In the genomic region with DNA sequence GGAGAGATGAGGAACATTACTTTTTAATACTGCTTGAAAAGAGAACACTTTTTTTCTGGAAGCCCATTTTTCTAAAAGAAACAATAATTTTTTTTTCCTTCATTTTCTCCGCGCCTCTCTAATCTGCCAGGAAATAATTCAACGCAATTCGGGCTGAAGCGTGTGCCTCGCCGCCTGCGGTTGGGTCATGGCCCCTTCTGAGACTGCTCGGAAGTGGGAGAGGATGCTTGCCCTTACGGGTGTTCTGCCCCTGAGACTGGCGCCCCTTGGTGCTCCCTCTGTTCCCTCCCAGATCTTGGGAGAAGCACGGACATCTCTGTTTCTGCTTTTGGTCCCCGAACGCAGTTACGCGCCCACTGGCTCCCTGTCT, we compare ENCODE assay signal across 8 cellular contexts. TPM values are rescaled to one million over a fixed set of nuclear protein-coding genes. Genes with fewer than 3 reads are reported as not detected.
A peak's percentile ranks its signal among the peaks of the same experiment; 100 is the strongest.
DNase-seq lines count a peak whose midpoint lies in the region; ATAC-seq, FAIRE-seq and TF ChIP-seq lines count a peak whose summit lies in the region.

No MANE protein-coding gene starts in this region.

- WGBS in pancreas, 2 donors = 61 to 65% methylated on average over 16 of the region's 16 CpGs

- intact Hi-C loops in pancreas (cut with DNase I) = no loop called here

- H3K27ac ChIP-seq in HUES48 (ENCODE audit: low read depth, low read length) (no peak overlapping the region), pancreas (no peak overlapping the region)

- H3K27me3 ChIP-seq in HUES48 (ENCODE audit: control insufficient read depth, insufficient read depth, low read length) (peaks cover 55% of the 10 kb centered on the region), endocrine pancreas (ENCODE audit: control insufficient read depth, insufficient read depth, low read length) (no peaks in the 10 kb centered on the region), pancreas (no peaks in the 10 kb centered on the region)

- H3K9me3 ChIP-seq in HUES48 (ENCODE audit: control insufficient read depth, insufficient read depth, low read length) = 0 out of 2 replicates have a peak, but pooled peaks cover 3% of the 10 kb centered on the region
- H3K9me3 ChIP-seq in endocrine pancreas (ENCODE audit: control insufficient read depth, low read length) = no peaks in the 10 kb centered on the region
- H3K9me3 ChIP-seq in pancreas = no peaks in the 10 kb centered on the region

- H3K36me3 ChIP-seq in HUES48 (ENCODE audit: control insufficient read depth, insufficient read depth, low read length) (no peaks in the 10 kb centered on the region), endocrine pancreas (ENCODE audit: control insufficient read depth, insufficient read depth, low read length) (no peaks in the 10 kb centered on the region), pancreas (no peaks in the 10 kb centered on the region)

- H3K4me1 ChIP-seq in HUES48 (ENCODE audit: control insufficient read depth, insufficient read depth, low read length) = peaks cover 7% of the 10 kb centered on the region
- H3K4me1 ChIP-seq in endocrine pancreas (ENCODE audit: control insufficient read depth, insufficient read depth, low read length) = no peaks in the 10 kb centered on the region
- no peaks in the 10 kb centered on the region for H3K4me1 ChIP-seq in pancreas

- no peak for TF ChIP-seq POLR2A in GM12892 (IDR thresholded peaks at IDR 0.05; ENCODE audit: low read depth, low read length)

- TF ChIP-seq CTCF in pancreas (IDR thresholded peaks at IDR 0.05) = no peak

- H3K4me3 ChIP-seq in HUES48 (ENCODE audit: low read depth, low read length) (peak overlapping the region; percentile 66), endocrine pancreas (ENCODE audit: control insufficient read depth, insufficient read depth, low read length) (peak overlapping the region; percentile 63), pancreas (peak overlapping the region in 3 of 4 donors; percentile 5 to 43 (median 13))

- ATAC-seq in GM18498 (IDR thresholded peaks at IDR 0.05; ENCODE audit: unreplicated experiment) (peak; percentile 7), pancreas (peak in 1 of 4 donors; percentile 8)

- FAIRE-seq in pancreas (lab: Jason Lieb, UNC) (no peak), GM12892 (lab: Jason Lieb, UNC) (no peak)

- no peak overlapping the region for H3K9ac ChIP-seq in HUES48 (ENCODE audit: low read depth, low read length)
- H3K9ac ChIP-seq in endocrine pancreas (ENCODE audit: control insufficient read depth, insufficient read depth, low read length) = peak overlapping the region; percentile 45

- DNase-seq in pancreas (no peak), GM12892 (ENCODE audit: insufficient read length) (no peak), C1 segment of cervical spinal cord (lab: John Stamatoyannopoulos, UW) (no peak), HuH-7 (ENCODE audit: low spot score) (no peak)
- no peak for DNase-seq in stimulated activated CD4-positive, alpha-beta T cell treated with anti-CD3 and anti-CD28 coated beads, Interleukin-2, amount 100 ng/mL, for 48 hours

RNA-seq across cellular contexts. Expression of a gene that starts 0.3 kb away (rescaled TPM):
- total RNA-seq in pancreas = 10 to 100 TPM; 16.2 to 26.2 (median 19.2) TPM
- polyA plus RNA-seq in pancreas = 1 to 10 TPM; 6.6 to 7.3 TPM
- polyA plus RNA-seq in GM12892 (2012; ENCODE audit: missing spikeins) = 2.3 TPM

Comparison
In these comparisons a context has a peak if more than half of its experiments do, and no peak if none do; other contexts are left out.
1. H3K4me3 ChIP-seq: peak in every context shown above with its lines; median percentile 66 in HUES48; 63 in endocrine pancreas; 13 in pancreas.